Comparison of ENCODE assay signal across 21 cellular contexts in the genomic region with DNA sequence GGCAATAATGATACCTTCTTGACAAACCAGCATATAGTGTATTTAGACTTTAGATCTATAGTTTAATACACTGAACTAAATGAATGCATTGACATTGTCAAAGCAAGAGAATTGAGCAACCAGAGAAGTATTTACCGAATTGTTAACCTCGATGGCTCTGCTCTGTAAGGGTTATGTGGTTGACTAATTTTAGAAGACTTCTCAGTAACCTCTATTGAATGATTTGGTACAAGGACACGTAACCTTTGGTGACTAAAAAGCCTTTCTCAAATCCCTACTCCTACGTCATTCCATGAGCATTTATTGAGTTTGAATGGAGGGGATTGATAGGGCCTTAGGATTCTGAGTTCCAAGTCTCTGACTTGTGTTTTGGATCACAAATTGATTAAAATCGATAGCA.
DNase-seq lines count a peak whose midpoint lies in the region; FAIRE-seq and TF ChIP-seq lines count a peak whose summit lies in the region.
"Had no signal": no experiment of that assay in that cellular context is flagged by ENCODE, and none has a peak within 500 bp of the region (broad histone marks: within the 10 kb centered on the region; RNA-seq: fewer than 3 reads in every experiment).

No MANE protein-coding gene starts in this region.

- FAIRE-seq in H54 (lab: Jason Lieb, UNC) = peak; percentile 27
- FAIRE-seq: G401.6, K562 had no signal

- H3K27ac Mint-ChIP-seq in CD8-positive, alpha-beta memory T cell = no peak overlapping the region
- H3K27ac Mint-ChIP-seq: CD14-positive monocyte had no signal

- H3K9me3 ChIP-seq in adrenal gland (replicated peaks in 1 of 3) = no peaks in the 10 kb centered on the region
- no peaks in the 10 kb centered on the region for H3K9me3 ChIP-seq in CD8-positive, alpha-beta memory T cell (ENCODE audit: low read length)
- H3K9me3 ChIP-seq: HAP-1, SK-N-SH had no signal

- peak overlapping the region in 4 of 5 donors; percentile 21 to 64 (median 36) for H3K27ac ChIP-seq in adrenal gland
- no peak overlapping the region for H3K27ac ChIP-seq in CD8-positive, alpha-beta memory T cell (ENCODE audit: low read depth, low read length)

- 51 to 61% (median 55%) methylated on average over 5 of the region's 5 CpGs for WGBS in adrenal gland, 4 donors

- TF ChIP-seq CTCF in adrenal gland (IDR thresholded peaks at IDR 0.05) = no peak

- H3K4me3 ChIP-seq in adrenal gland = no peak overlapping the region
- H3K4me3 ChIP-seq in CD8-positive, alpha-beta memory T cell (ENCODE audit: low read length) = no peak overlapping the region
- H3K4me3 ChIP-seq: HAP-1, K562 had no signal

- intact Hi-C loops in adrenal gland (cut with DNase I) = no loop called here

- H3K9me3 Mint-ChIP-seq in CD8-positive, alpha-beta memory T cell = peaks cover 0 to 3% (median 0%) of the 10 kb centered on the region in 5 donors

- POLR2A ChIA-PET in CD8-positive, alpha-beta memory T cell (lab: Charles Lee) = no interaction called here

- H3K4me1 Mint-ChIP-seq in CD8-positive, alpha-beta memory T cell = peaks cover 46 to 59% (median 57%) of the 10 kb centered on the region in 3 donors

- TF ChIP-seq POLR2A in H54 (IDR thresholded peaks at IDR 0.05; ENCODE audit: low read depth, low read length) (no peak), adrenal gland (IDR thresholded peaks at IDR 0.05) (no peak)

- peaks cover 18 to 52% (median 19%) of the 10 kb centered on the region in 3 donors for H3K36me3 Mint-ChIP-seq in CD8-positive, alpha-beta memory T cell

- H3K4me3 Mint-ChIP-seq in CD8-positive, alpha-beta memory T cell = no peak overlapping the region
- H3K4me3 Mint-ChIP-seq: CD14-positive monocyte had no signal

- H3K27me3 ChIP-seq in adrenal gland = no peaks in the 10 kb centered on the region
- no peaks in the 10 kb centered on the region for H3K27me3 ChIP-seq in CD8-positive, alpha-beta memory T cell (ENCODE audit: insufficient read depth, low read length, poor library complexity, severe bottlenecking)

- H3K36me3 ChIP-seq in adrenal gland (replicated peaks in 1 of 2) = no peaks in the 10 kb centered on the region
- no peaks in the 10 kb centered on the region for H3K36me3 ChIP-seq in CD8-positive, alpha-beta memory T cell (ENCODE audit: insufficient read depth, low read length)
- H3K36me3 ChIP-seq: HAP-1 had no signal

- CTCF ChIA-PET in CD8-positive, alpha-beta memory T cell (lab: Charles Lee) = no interaction called here

- DNase-seq in ELR (ENCODE audit: low read depth) (peak; percentile 16), H54 (ENCODE audit: insufficient read length, low spot score) (no peak), adrenal gland (no peak), myocyte (ENCODE audit: low read depth) (peak; percentile 28), ecto neural progenitor cell (ENCODE audit: low spot score) (no peak), anterior cingulate cortex (lab: John Stamatoyannopoulos, UW) (no peak)
- DNase-seq in central memory CD4-positive, alpha-beta T cell = no peak
- DNase-seq in CD8-positive, alpha-beta memory T cell = no peak
- DNase-seq: DMS 273 treated with DMSO at 0.1 percent for 48 hours, DND-41, NCI-H1417, NCI-H187, NCI-H2227 treated with DMSO at 0.1 percent for 48 hours, NCI-H510A treated with DMSO at 0.1 percent for 48 hours, NCI-H774, SHP77 treated with DMSO at 0.1 percent for 48 hours, SK-N-SH had no signal

- no peaks in the 10 kb centered on the region for H3K27me3 Mint-ChIP-seq in CD8-positive, alpha-beta memory T cell

- H3K4me1 ChIP-seq in adrenal gland (replicated peaks in 1 of 2) = peaks cover 24 to 40% of the 10 kb centered on the region in 2 donors
- no peaks in the 10 kb centered on the region for H3K4me1 ChIP-seq in CD8-positive, alpha-beta memory T cell (ENCODE audit: insufficient read depth, low read length)
- H3K4me1 ChIP-seq: HAP-1 had no signal

Comparison
In these comparisons a context has a peak if more than half of its experiments do, and no peak if none do; other contexts are left out.
1. DNase-seq: peak in ELR (single experiment) and myocyte (single experiment); none in H54 (single experiment), adrenal gland (0 of 7), central memory CD4-positive, alpha-beta T cell (single experiment), CD8-positive, alpha-beta memory T cell (0 of 5), ecto neural progenitor cell (single experiment) and anterior cingulate cortex (0 of 58).